In the genomic region with DNA sequence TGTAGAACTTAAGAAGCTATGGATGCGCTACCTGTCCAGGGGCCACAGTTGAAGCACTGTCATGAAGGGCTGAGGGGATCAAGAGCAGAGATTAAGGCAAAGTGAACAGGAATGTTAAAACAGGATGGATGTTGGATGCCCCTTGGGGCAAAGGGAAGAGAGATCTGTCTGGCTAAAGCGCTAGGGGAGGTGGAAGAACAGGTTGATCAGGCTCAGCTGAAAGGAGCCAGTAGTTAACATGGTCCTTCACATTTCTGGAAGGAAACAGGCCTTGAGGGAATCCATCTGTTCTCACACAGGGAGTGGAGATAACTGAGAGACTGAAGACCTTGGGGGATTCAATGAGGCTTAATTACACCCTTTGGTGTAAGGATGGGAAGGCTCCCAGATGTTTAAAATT, we compare ENCODE assay signal across 2 cellular contexts.
A peak's percentile ranks its signal among the peaks of the same experiment; 100 is the strongest.
TF ChIP-seq lines count a peak whose summit lies in the region.

No MANE protein-coding gene starts in this region.

TF ChIP-seq in GM23338, 12 proteins besides CTCF, POLR2A, EP300 and RAD21:
- TF ChIP-seq, protein P1, sequence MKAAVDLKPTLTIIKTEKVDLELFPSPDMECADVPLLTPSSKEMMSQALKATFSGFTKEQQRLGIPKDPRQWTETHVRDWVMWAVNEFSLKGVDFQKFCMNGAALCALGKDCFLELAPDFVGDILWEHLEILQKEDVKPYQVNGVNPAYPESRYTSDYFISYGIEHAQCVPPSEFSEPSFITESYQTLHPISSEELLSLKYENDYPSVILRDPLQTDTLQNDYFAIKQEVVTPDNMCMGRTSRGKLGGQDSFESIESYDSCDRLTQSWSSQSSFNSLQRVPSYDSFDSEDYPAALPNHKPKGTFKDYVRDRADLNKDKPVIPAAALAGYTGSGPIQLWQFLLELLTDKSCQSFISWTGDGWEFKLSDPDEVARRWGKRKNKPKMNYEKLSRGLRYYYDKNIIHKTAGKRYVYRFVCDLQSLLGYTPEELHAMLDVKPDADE (IDR thresholded peaks at IDR 0.05) = no peak
- TF ChIP-seq, protein P2, sequence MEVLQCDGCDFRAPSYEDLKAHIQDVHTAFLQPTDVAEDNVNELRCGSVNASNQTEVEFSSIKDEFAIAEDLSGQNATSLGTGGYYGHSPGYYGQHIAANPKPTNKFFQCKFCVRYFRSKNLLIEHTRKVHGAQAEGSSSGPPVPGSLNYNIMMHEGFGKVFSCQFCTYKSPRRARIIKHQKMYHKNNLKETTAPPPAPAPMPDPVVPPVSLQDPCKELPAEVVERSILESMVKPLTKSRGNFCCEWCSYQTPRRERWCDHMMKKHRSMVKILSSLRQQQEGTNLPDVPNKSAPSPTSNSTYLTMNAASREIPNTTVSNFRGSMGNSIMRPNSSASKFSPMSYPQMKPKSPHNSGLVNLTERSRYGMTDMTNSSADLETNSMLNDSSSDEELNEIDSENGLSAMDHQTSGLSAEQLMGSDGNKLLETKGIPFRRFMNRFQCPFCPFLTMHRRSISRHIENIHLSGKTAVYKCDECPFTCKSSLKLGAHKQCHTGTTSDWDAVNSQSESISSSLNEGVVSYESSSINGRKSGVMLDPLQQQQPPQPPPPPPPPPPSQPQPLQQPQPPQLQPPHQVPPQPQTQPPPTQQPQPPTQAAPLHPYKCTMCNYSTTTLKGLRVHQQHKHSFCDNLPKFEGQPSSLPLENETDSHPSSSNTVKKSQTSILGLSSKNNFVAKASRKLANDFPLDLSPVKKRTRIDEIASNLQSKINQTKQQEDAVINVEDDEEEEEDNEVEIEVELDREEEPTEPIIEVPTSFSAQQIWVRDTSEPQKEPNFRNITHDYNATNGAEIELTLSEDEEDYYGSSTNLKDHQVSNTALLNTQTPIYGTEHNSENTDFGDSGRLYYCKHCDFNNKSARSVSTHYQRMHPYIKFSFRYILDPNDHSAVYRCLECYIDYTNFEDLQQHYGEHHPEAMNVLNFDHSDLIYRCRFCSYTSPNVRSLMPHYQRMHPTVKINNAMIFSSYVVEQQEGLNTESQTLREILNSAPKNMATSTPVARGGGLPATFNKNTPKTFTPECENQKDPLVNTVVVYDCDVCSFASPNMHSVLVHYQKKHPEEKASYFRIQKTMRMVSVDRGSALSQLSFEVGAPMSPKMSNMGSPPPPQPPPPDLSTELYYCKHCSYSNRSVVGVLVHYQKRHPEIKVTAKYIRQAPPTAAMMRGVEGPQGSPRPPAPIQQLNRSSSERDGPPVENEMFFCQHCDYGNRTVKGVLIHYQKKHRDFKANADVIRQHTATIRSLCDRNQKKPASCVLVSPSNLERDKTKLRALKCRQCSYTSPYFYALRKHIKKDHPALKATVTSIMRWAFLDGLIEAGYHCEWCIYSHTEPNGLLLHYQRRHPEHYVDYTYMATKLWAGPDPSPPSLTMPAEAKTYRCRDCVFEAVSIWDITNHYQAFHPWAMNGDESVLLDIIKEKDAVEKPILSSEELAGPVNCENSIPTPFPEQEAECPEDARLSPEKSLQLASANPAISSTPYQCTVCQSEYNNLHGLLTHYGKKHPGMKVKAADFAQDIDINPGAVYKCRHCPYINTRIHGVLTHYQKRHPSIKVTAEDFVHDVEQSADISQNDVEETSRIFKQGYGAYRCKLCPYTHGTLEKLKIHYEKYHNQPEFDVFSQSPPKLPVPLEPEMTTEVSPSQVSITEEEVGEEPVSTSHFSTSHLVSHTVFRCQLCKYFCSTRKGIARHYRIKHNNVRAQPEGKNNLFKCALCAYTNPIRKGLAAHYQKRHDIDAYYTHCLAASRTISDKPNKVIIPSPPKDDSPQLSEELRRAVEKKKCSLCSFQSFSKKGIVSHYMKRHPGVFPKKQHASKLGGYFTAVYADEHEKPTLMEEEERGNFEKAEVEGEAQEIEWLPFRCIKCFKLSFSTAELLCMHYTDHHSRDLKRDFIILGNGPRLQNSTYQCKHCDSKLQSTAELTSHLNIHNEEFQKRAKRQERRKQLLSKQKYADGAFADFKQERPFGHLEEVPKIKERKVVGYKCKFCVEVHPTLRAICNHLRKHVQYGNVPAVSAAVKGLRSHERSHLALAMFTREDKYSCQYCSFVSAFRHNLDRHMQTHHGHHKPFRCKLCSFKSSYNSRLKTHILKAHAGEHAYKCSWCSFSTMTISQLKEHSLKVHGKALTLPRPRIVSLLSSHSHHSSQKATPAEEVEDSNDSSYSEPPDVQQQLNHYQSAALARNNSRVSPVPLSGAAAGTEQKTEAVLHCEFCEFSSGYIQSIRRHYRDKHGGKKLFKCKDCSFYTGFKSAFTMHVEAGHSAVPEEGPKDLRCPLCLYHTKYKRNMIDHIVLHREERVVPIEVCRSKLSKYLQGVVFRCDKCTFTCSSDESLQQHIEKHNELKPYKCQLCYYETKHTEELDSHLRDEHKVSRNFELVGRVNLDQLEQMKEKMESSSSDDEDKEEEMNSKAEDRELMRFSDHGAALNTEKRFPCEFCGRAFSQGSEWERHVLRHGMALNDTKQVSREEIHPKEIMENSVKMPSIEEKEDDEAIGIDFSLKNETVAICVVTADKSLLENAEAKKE (CRISPR knock-in tag; IDR thresholded peaks at IDR 0.05) = 0 out of 2 replicates have a peak, but pooled peaks have one; percentile 14

TF ChIP-seq in H1, 55 proteins besides CTCF, POLR2A, EP300 and RAD21:
- no peak for TF ChIP-seq PHF8 (conservative IDR thresholded peaks at IDR 0.05; ENCODE audit: low read depth, low read length)
- TF ChIP-seq, protein P3, sequence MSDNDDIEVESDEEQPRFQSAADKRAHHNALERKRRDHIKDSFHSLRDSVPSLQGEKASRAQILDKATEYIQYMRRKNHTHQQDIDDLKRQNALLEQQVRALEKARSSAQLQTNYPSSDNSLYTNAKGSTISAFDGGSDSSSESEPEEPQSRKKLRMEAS (IDR thresholded peaks at IDR 0.05) = no peak
